ENCODE assay signal across 18 cellular contexts in the genomic region with DNA sequence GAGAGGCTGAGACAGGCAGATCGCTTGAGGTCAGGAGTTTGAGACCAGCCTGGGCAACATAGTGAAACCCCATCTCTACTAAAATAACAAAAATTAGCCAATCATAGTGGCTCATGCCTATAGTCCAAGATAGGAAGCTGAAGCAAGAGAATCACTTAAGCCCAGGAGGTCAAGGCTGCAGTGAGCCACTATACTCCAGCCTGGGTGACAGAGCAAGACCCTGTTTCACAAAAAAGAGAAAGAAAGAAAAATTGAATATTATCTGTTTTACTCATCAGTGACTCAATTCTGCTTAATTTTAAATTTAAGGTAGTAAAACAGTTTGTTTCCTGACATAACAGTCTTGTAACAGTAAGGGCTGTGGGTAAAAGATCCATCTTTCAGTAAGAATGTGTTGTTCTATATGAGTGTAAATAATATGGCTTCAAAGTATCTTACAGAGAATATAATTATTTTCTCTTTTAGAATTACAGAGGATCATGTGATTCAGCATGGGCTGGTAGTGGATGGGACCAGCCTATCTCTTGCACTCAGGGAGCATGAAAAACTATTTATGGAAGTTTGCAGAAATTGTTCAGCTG.
DNase-seq lines count a peak whose midpoint lies in the region; ATAC-seq and TF ChIP-seq lines count a peak whose summit lies in the region.
"Had no signal": no experiment of that assay in that cellular context is flagged by ENCODE, and none has a peak within 500 bp of the region (broad histone marks: within the 10 kb centered on the region; RNA-seq: fewer than 3 reads in every experiment).

No MANE protein-coding gene starts in this region.

- no TSS peak for BruUV-seq in PC-3 (replicated peaks; lab: Mats Ljungman, UMichigan)

- no peak overlapping the region for H3K4me3 Mint-ChIP-seq in activated CD8-positive, alpha-beta memory T cell treated with anti-CD3 and anti-CD28 coated beads, Interleukin-2, amount 10 ng/mL, durations not matched to agents 7 days and 5 days
- no peak overlapping the region for H3K4me3 Mint-ChIP-seq in HFFc6
- H3K4me3 Mint-ChIP-seq: B cell; CD8-positive, alpha-beta T cell had no signal

- H3K4me1 Mint-ChIP-seq in activated CD8-positive, alpha-beta memory T cell treated with anti-CD3 and anti-CD28 coated beads, Interleukin-2, amount 10 ng/mL, durations not matched to agents 7 days and 5 days = no peaks in the 10 kb centered on the region
- H3K4me1 Mint-ChIP-seq in HFFc6 (ENCODE audit: low read depth) = peaks cover 7% of the 10 kb centered on the region
- H3K4me1 Mint-ChIP-seq: B cell had no signal

- H4K20me1 ChIP-seq in PC-3 (ENCODE audit: low read length) = no peaks in the 10 kb centered on the region

- H3F3A ChIP-seq in PC-3 (ENCODE audit: low read length, unreplicated experiment) = no peaks in the 10 kb centered on the region

- H3K27me3 ChIP-seq in PC-3 (ENCODE audit: low read length) = no peaks in the 10 kb centered on the region
- H3K27me3 ChIP-seq: BLaER1 treated with 17β-estradiol and CSF1 and Interleukin-3, amounts not matched to agents 10 nM and 100 nM had no signal

- no peaks in the 10 kb centered on the region for H3K9me2 ChIP-seq in PC-3 (replicated peaks; ENCODE audit: low read length)

- no peak overlapping the region for H2AFZ ChIP-seq in PC-3 (ENCODE audit: low read length)

- no peak for DNase-seq in activated CD8-positive, alpha-beta memory T cell treated with anti-CD3 and anti-CD28 coated beads, Interleukin-2, amount 10 ng/mL, durations not matched to agents 7 days and 5 days
- no peak for DNase-seq in activated CD8-positive, alpha-beta memory T cell treated with anti-CD3 and anti-CD28 coated beads, Interleukin-2, amount 50 U/mL, for 4 hours
- DNase-seq in EH (ENCODE audit: low read depth) (peak; percentile 2), HFFc6 (no peak), PC-3 (peak; percentile 7), NCI-H146 treated with DMSO at 0.1 percent for 48 hours (lab: John Stamatoyannopoulos, UW; ENCODE audit: unreplicated experiment) (no peak)
- DNase-seq: CD8-positive, alpha-beta T cell; COR-L47; DMS 273 treated with DMSO at 0.1 percent for 48 hours; DMS53; DND-41; GOT3; H7 had no signal

- H3K36me3 ChIP-seq in PC-3 (ENCODE audit: low read depth, low read length) = peaks cover 8% of the 10 kb centered on the region; the same call in 1 of the 2 replicates

- H3K4me3 ChIP-seq in PC-3 (ENCODE audit: low read length) = no peak overlapping the region
- H3K4me3 ChIP-seq: BLaER1 treated with 17β-estradiol and CSF1 and Interleukin-3, amounts not matched to agents 10 nM and 100 nM had no signal

- ATAC-seq in activated CD8-positive, alpha-beta memory T cell treated with anti-CD3 and anti-CD28 coated beads, Interleukin-2, amount 10 ng/mL, durations not matched to agents 7 days and 5 days = peak; percentile 33
- ATAC-seq in PC-3 (peak; percentile 46), HG03045 (IDR thresholded peaks at IDR 0.05; ENCODE audit: unreplicated experiment) (no peak)
- ATAC-seq: CD8-positive, alpha-beta T cell; HCT116; HepG2 had no signal

- no peaks in the 10 kb centered on the region for H3K79me2 ChIP-seq in PC-3 (ENCODE audit: low read length)

- peaks cover 31% of the 10 kb centered on the region for H3K36me3 Mint-ChIP-seq in activated CD8-positive, alpha-beta memory T cell treated with anti-CD3 and anti-CD28 coated beads, Interleukin-2, amount 10 ng/mL, durations not matched to agents 7 days and 5 days
- no peaks in the 10 kb centered on the region; the same call in 1 of the 2 replicates for H3K36me3 Mint-ChIP-seq in HFFc6 (ENCODE audit: low read depth)

- CTCF ChIA-PET in activated CD8-positive, alpha-beta memory T cell treated with anti-CD3 and anti-CD28 coated beads, Interleukin-2, amount 10 ng/mL, durations not matched to agents 7 days and 5 days (lab: Charles Lee) = no interaction called here
- CTCF ChIA-PET in PC-3 (lab: Charles Lee) = no interaction called here

- no peak overlapping the region for H3K9ac ChIP-seq in PC-3 (ENCODE audit: low read length)
- H3K9ac ChIP-seq: BLaER1 treated with 17β-estradiol and CSF1 and Interleukin-3, amounts not matched to agents 10 nM and 100 nM had no signal

- no peaks in the 10 kb centered on the region for H3K4me1 ChIP-seq in PC-3 (ENCODE audit: insufficient read depth, low read length)
- H3K4me1 ChIP-seq: BLaER1 treated with 17β-estradiol and CSF1 and Interleukin-3, amounts not matched to agents 10 nM and 100 nM had no signal

- H3K27ac Mint-ChIP-seq in activated CD8-positive, alpha-beta memory T cell treated with anti-CD3 and anti-CD28 coated beads, Interleukin-2, amount 10 ng/mL, durations not matched to agents 7 days and 5 days = peak overlapping the region; percentile 32
- peak overlapping the region; percentile 49; the same call in 1 of the 2 replicates for H3K27ac Mint-ChIP-seq in HFFc6
- H3K27ac Mint-ChIP-seq: B cell; CD8-positive, alpha-beta T cell had no signal

- no peak for TF ChIP-seq CTCF in HFFc6 (IDR thresholded peaks at IDR 0.05)
- TF ChIP-seq CTCF in PC-3 (conservative IDR thresholded peaks at IDR 0.05; ENCODE audit: low read depth, low read length) = no peak

- H3K27ac ChIP-seq in PC-3 (ENCODE audit: low read length) = no peak overlapping the region
- H3K27ac ChIP-seq: BLaER1 treated with 17β-estradiol and CSF1 and Interleukin-3, amounts not matched to agents 10 nM and 100 nM had no signal

- intact Hi-C loops in PC-3 (cut with micrococcal nuclease) = no loop called here

- POLR2A ChIA-PET in PC-3 (lab: Charles Lee; ENCODE audit: unreplicated experiment) = no interaction called here

- H3K9me3 Mint-ChIP-seq in activated CD8-positive, alpha-beta memory T cell treated with anti-CD3 and anti-CD28 coated beads, Interleukin-2, amount 10 ng/mL, durations not matched to agents 7 days and 5 days (ENCODE audit: low read depth) = no peaks in the 10 kb centered on the region
- H3K9me3 Mint-ChIP-seq in HFFc6 = no peaks in the 10 kb centered on the region
- H3K9me3 Mint-ChIP-seq: CD8-positive, alpha-beta T cell had no signal

- no peaks in the 10 kb centered on the region for H3K27me3 Mint-ChIP-seq in activated CD8-positive, alpha-beta memory T cell treated with anti-CD3 and anti-CD28 coated beads, Interleukin-2, amount 10 ng/mL, durations not matched to agents 7 days and 5 days
- no peaks in the 10 kb centered on the region for H3K27me3 Mint-ChIP-seq in HFFc6 (ENCODE audit: insufficient read depth)
- H3K27me3 Mint-ChIP-seq: B cell had no signal

- H3K4me2 ChIP-seq in PC-3 (ENCODE audit: low read length) = no peak overlapping the region
- H3K4me2 ChIP-seq: BLaER1 treated with 17β-estradiol and CSF1 and Interleukin-3, amounts not matched to agents 10 nM and 100 nM had no signal

- no peaks in the 10 kb centered on the region for H3K9me3 ChIP-seq in PC-3 (ENCODE audit: low read length)
- H3K9me3 ChIP-seq: BLaER1 treated with 17β-estradiol and CSF1 and Interleukin-3, amounts not matched to agents 10 nM and 100 nM had no signal

Comparison
In these comparisons a context has a peak if more than half of its experiments do, and no peak if none do; other contexts are left out.
1. DNase-seq: peak in EH (single experiment) and PC-3 (single experiment); none in activated CD8-positive, alpha-beta memory T cell treated with anti-CD3 and anti-CD28 coated beads, Interleukin-2, amount 10 ng/mL, durations not matched to agents 7 days and 5 days (single experiment), activated CD8-positive, alpha-beta memory T cell treated with anti-CD3 and anti-CD28 coated beads, Interleukin-2, amount 50 U/mL, for 4 hours (single experiment), HFFc6 (single experiment) and NCI-H146 treated with DMSO at 0.1 percent for 48 hours (single experiment).